22 cellular contexts compared by ENCODE assay signal in genomic region chr3:110021659-110022058, GRCh38.
DNase-seq lines count a peak whose midpoint lies in the region; ATAC-seq and TF ChIP-seq lines count a peak whose summit lies in the region.
"Had no signal": no experiment of that assay in that cellular context is flagged by ENCODE, and none has a peak within 500 bp of the region (broad histone marks: within the 10 kb centered on the region; RNA-seq: fewer than 3 reads in every experiment).

No MANE protein-coding gene starts in this region.

- H3K27me3 Mint-ChIP-seq in activated CD8-positive, alpha-beta T cell treated with anti-CD3 and anti-CD28 coated beads for 36 hours: peaks cover 1% of the 10 kb centered on the region
- no peaks in the 10 kb centered on the region for H3K27me3 Mint-ChIP-seq in activated CD8-positive, alpha-beta T cell treated with anti-CD3 and anti-CD28 coated beads, Interleukin-2, amount 10 ng/mL, durations not matched to agents 7 days and 5 days (ENCODE audit: low read depth)
- H3K27me3 Mint-ChIP-seq in activated T-helper 17 cell treated with anti-CD3 and anti-CD28 coated beads, Interleukin-2, amount 50 U/mL, for 72 hours: no peaks in the 10 kb centered on the region
- no peaks in the 10 kb centered on the region for H3K27me3 Mint-ChIP-seq in activated CD8-positive, alpha-beta memory T cell treated with anti-CD3 and anti-CD28 coated beads, Interleukin-2, amount 10 ng/mL, durations not matched to agents 7 days and 5 days
- H3K27me3 Mint-ChIP-seq: CD4-positive, CD25-positive, alpha-beta regulatory T cell had no signal

- H4K5ac ChIP-seq in mesendoderm (ENCODE audit: low read length): no peak overlapping the region

- no peaks in the 10 kb centered on the region for H3K36me3 ChIP-seq in mesendoderm (ENCODE audit: control insufficient read depth, insufficient read depth, low read length)
- H3K36me3 ChIP-seq: BLaER1 had no signal

- H3K56ac ChIP-seq in mesendoderm (ENCODE audit: low read length): no peak overlapping the region

- no peak overlapping the region for H3K18ac ChIP-seq in mesendoderm (ENCODE audit: low read length)

- no peak overlapping the region for H2AK5ac ChIP-seq in mesendoderm (ENCODE audit: low read length)

- H3K4me1 ChIP-seq in mesendoderm (ENCODE audit: control insufficient read depth, low read depth, low read length): no peaks in the 10 kb centered on the region
- H3K4me1 ChIP-seq: BLaER1 had no signal

- H3K4me3 ChIP-seq in GM12865 (ENCODE audit: low read depth, low read length): no peak overlapping the region
- H3K4me3 ChIP-seq in mesendoderm (ENCODE audit: low read length): no peak overlapping the region
- H3K4me3 ChIP-seq: BLaER1, GM23248 had no signal

- no peak overlapping the region for H2BK120ac ChIP-seq in mesendoderm (ENCODE audit: low read depth, low read length)

- WGBS in mesendoderm (ENCODE audit: extremely low coverage, insufficient coverage, low lambda C conversion rate): no CpG with 5 or more reads among the region's 1 CpG

- no peak overlapping the region for H3K27ac Mint-ChIP-seq in activated CD8-positive, alpha-beta T cell treated with anti-CD3 and anti-CD28 coated beads for 36 hours
- H3K27ac Mint-ChIP-seq in activated CD8-positive, alpha-beta T cell treated with anti-CD3 and anti-CD28 coated beads, Interleukin-2, amount 10 ng/mL, durations not matched to agents 7 days and 5 days: no peak overlapping the region
- H3K27ac Mint-ChIP-seq in activated T-helper 17 cell treated with anti-CD3 and anti-CD28 coated beads, Interleukin-2, amount 50 U/mL, for 72 hours: no peak overlapping the region
- H3K27ac Mint-ChIP-seq in activated CD8-positive, alpha-beta memory T cell treated with anti-CD3 and anti-CD28 coated beads, Interleukin-2, amount 10 ng/mL, durations not matched to agents 7 days and 5 days: no peak overlapping the region
- H3K27ac Mint-ChIP-seq: CD4-positive, CD25-positive, alpha-beta regulatory T cell had no signal

- TF ChIP-seq CTCF in activated CD8-positive, alpha-beta T cell treated with anti-CD3 and anti-CD28 coated beads for 36 hours (IDR thresholded peaks at IDR 0.05): no peak
- no peak for TF ChIP-seq CTCF in GM12865 (IDR thresholded peaks at IDR 0.05; ENCODE audit: insufficient read depth, low read depth, low read length, missing control alignments)

- H3K36me3 Mint-ChIP-seq in activated CD8-positive, alpha-beta T cell treated with anti-CD3 and anti-CD28 coated beads for 36 hours (ENCODE audit: low read depth): no peaks in the 10 kb centered on the region
- H3K36me3 Mint-ChIP-seq in activated CD8-positive, alpha-beta T cell treated with anti-CD3 and anti-CD28 coated beads, Interleukin-2, amount 10 ng/mL, durations not matched to agents 7 days and 5 days (ENCODE audit: low read depth): no peaks in the 10 kb centered on the region
- H3K36me3 Mint-ChIP-seq in activated T-helper 17 cell treated with anti-CD3 and anti-CD28 coated beads, Interleukin-2, amount 50 U/mL, for 72 hours (ENCODE audit: low read depth): no peaks in the 10 kb centered on the region
- H3K36me3 Mint-ChIP-seq in activated CD8-positive, alpha-beta memory T cell treated with anti-CD3 and anti-CD28 coated beads, Interleukin-2, amount 10 ng/mL, durations not matched to agents 7 days and 5 days: peaks cover 2% of the 10 kb centered on the region
- H3K36me3 Mint-ChIP-seq: CD4-positive, CD25-positive, alpha-beta regulatory T cell had no signal

- peaks cover 2% of the 10 kb centered on the region for H3K4me1 Mint-ChIP-seq in activated CD8-positive, alpha-beta T cell treated with anti-CD3 and anti-CD28 coated beads for 36 hours (ENCODE audit: low read depth)
- no peaks in the 10 kb centered on the region for H3K4me1 Mint-ChIP-seq in activated CD8-positive, alpha-beta T cell treated with anti-CD3 and anti-CD28 coated beads, Interleukin-2, amount 10 ng/mL, durations not matched to agents 7 days and 5 days (ENCODE audit: low read depth)
- H3K4me1 Mint-ChIP-seq in activated T-helper 17 cell treated with anti-CD3 and anti-CD28 coated beads, Interleukin-2, amount 50 U/mL, for 72 hours: no peaks in the 10 kb centered on the region
- no peaks in the 10 kb centered on the region for H3K4me1 Mint-ChIP-seq in activated CD8-positive, alpha-beta memory T cell treated with anti-CD3 and anti-CD28 coated beads, Interleukin-2, amount 10 ng/mL, durations not matched to agents 7 days and 5 days

- peaks cover 5% of the 10 kb centered on the region for H3K9me3 Mint-ChIP-seq in activated CD8-positive, alpha-beta T cell treated with anti-CD3 and anti-CD28 coated beads for 36 hours
- H3K9me3 Mint-ChIP-seq in activated CD8-positive, alpha-beta T cell treated with anti-CD3 and anti-CD28 coated beads, Interleukin-2, amount 10 ng/mL, durations not matched to agents 7 days and 5 days (ENCODE audit: insufficient read depth): peaks cover 12% of the 10 kb centered on the region
- peaks cover 4% of the 10 kb centered on the region for H3K9me3 Mint-ChIP-seq in activated T-helper 17 cell treated with anti-CD3 and anti-CD28 coated beads, Interleukin-2, amount 50 U/mL, for 72 hours
- H3K9me3 Mint-ChIP-seq in activated CD8-positive, alpha-beta memory T cell treated with anti-CD3 and anti-CD28 coated beads, Interleukin-2, amount 10 ng/mL, durations not matched to agents 7 days and 5 days (ENCODE audit: low read depth): no peaks in the 10 kb centered on the region

- POLR2A ChIA-PET in activated CD8-positive, alpha-beta T cell treated with anti-CD3 and anti-CD28 coated beads for 36 hours (lab: Charles Lee): no interaction called here
- POLR2A ChIA-PET in activated CD8-positive, alpha-beta T cell treated with anti-CD3 and anti-CD28 coated beads, Interleukin-2, amount 10 ng/mL, durations not matched to agents 7 days and 5 days (lab: Charles Lee): no interaction called here

- CTCF ChIA-PET in activated CD8-positive, alpha-beta T cell treated with anti-CD3 and anti-CD28 coated beads for 36 hours (lab: Charles Lee): no interaction called here
- CTCF ChIA-PET in activated CD8-positive, alpha-beta T cell treated with anti-CD3 and anti-CD28 coated beads, Interleukin-2, amount 10 ng/mL, durations not matched to agents 7 days and 5 days (lab: Charles Lee): no interaction called here
- CTCF ChIA-PET in activated CD8-positive, alpha-beta memory T cell treated with anti-CD3 and anti-CD28 coated beads, Interleukin-2, amount 10 ng/mL, durations not matched to agents 7 days and 5 days (lab: Charles Lee): no interaction called here

- H3K4ac ChIP-seq in mesendoderm (ENCODE audit: low read depth, low read length): no peak overlapping the region

- intact Hi-C loops in activated CD8-positive, alpha-beta T cell treated with anti-CD3 and anti-CD28 coated beads for 36 hours (cut with micrococcal nuclease): no loop called here

- ATAC-seq in activated CD8-positive, alpha-beta T cell treated with anti-CD3 and anti-CD28 coated beads for 36 hours: peak; percentile 60
- ATAC-seq in activated CD8-positive, alpha-beta T cell treated with anti-CD3 and anti-CD28 coated beads, Interleukin-2, amount 10 ng/mL, durations not matched to agents 7 days and 5 days: no peak
- ATAC-seq in GM19463 (IDR thresholded peaks at IDR 0.05; ENCODE audit: unreplicated experiment): peak; percentile 74
- peak; percentile 72 for ATAC-seq in activated T-helper 17 cell treated with anti-CD3 and anti-CD28 coated beads, Interleukin-2, amount 50 U/mL, for 72 hours (replicated peaks)
- ATAC-seq in activated CD8-positive, alpha-beta memory T cell treated with anti-CD3 and anti-CD28 coated beads, Interleukin-2, amount 10 ng/mL, durations not matched to agents 7 days and 5 days: no peak
- ATAC-seq: PC-3 had no signal

- no peak overlapping the region for H3K27ac ChIP-seq in mesendoderm (ENCODE audit: low read depth, low read length)
- H3K27ac ChIP-seq: BLaER1, GM23248 had no signal

- no peak overlapping the region for H4K8ac ChIP-seq in mesendoderm (ENCODE audit: low read depth, low read length)

- H3K4me3 Mint-ChIP-seq in activated CD8-positive, alpha-beta T cell treated with anti-CD3 and anti-CD28 coated beads for 36 hours: no peak overlapping the region
- H3K4me3 Mint-ChIP-seq in activated CD8-positive, alpha-beta T cell treated with anti-CD3 and anti-CD28 coated beads, Interleukin-2, amount 10 ng/mL, durations not matched to agents 7 days and 5 days: no peak overlapping the region
- H3K4me3 Mint-ChIP-seq in activated T-helper 17 cell treated with anti-CD3 and anti-CD28 coated beads, Interleukin-2, amount 50 U/mL, for 72 hours: no peak overlapping the region
- H3K4me3 Mint-ChIP-seq in activated CD8-positive, alpha-beta memory T cell treated with anti-CD3 and anti-CD28 coated beads, Interleukin-2, amount 10 ng/mL, durations not matched to agents 7 days and 5 days: no peak overlapping the region
- H3K4me3 Mint-ChIP-seq: CD4-positive, CD25-positive, alpha-beta regulatory T cell had no signal

- no peaks in the 10 kb centered on the region for H3K79me2 ChIP-seq in mesendoderm (ENCODE audit: control insufficient read depth, insufficient read depth, low read length)

- H2BK15ac ChIP-seq in mesendoderm (replicated peaks; ENCODE audit: low read depth): no peak overlapping the region

- no peaks in the 10 kb centered on the region for H3K79me1 ChIP-seq in mesendoderm (ENCODE audit: low read length)

- H3K9ac ChIP-seq in mesendoderm (ENCODE audit: low read length): no peak overlapping the region
- H3K9ac ChIP-seq: BLaER1, GM23248, SK-N-SH had no signal

- no peak overlapping the region for H2BK5ac ChIP-seq in mesendoderm (ENCODE audit: low read length)

- peak; percentile 10 for DNase-seq in activated CD8-positive, alpha-beta T cell treated with anti-CD3 and anti-CD28 coated beads for 36 hours
- DNase-seq in activated CD8-positive, alpha-beta T cell treated with anti-CD3 and anti-CD28 coated beads, Interleukin-2, amount 10 ng/mL, durations not matched to agents 7 days and 5 days: no peak
- DNase-seq in GM12865 (ENCODE audit: low read depth) (peak; percentile 9), mesendoderm (no peak)
- DNase-seq in activated CD8-positive, alpha-beta memory T cell treated with anti-CD3 and anti-CD28 coated beads, Interleukin-2, amount 10 ng/mL, durations not matched to agents 7 days and 5 days: no peak
- DNase-seq: DMS53; GM23248; H7; KBM-7; NCI-H1105 treated with DMSO at 0.1 percent for 48 hours; NCI-H146; NCI-H1930; NCI-H2107; NCI-H524 treated with DMSO at 0.1 percent for 48 hours; NCI-H774; NK-92 treated with Interleukin-12 subunit alpha and Interleukin-12 subunit beta, amount 100 ng/mL, for 24 hours; PC-3; SK-N-SH had no signal

- no peak overlapping the region for H3K23ac ChIP-seq in mesendoderm (ENCODE audit: low read length)

- no peak overlapping the region for H3K4me2 ChIP-seq in mesendoderm (ENCODE audit: low read length)
- H3K4me2 ChIP-seq: BLaER1, SK-N-SH had no signal

- H3K27me3 ChIP-seq in mesendoderm (ENCODE audit: insufficient read depth, low read length, poor library complexity): no peaks in the 10 kb centered on the region
- H3K27me3 ChIP-seq: BLaER1 had no signal

Comparison
In these comparisons a context has a peak if more than half of its experiments do, and no peak if none do; other contexts are left out.
1. ATAC-seq: peak in activated CD8-positive, alpha-beta T cell treated with anti-CD3 and anti-CD28 coated beads for 36 hours (single experiment), GM19463 (single experiment) and activated T-helper 17 cell treated with anti-CD3 and anti-CD28 coated beads, Interleukin-2, amount 50 U/mL, for 72 hours (single experiment); none in activated CD8-positive, alpha-beta T cell treated with anti-CD3 and anti-CD28 coated beads, Interleukin-2, amount 10 ng/mL, durations not matched to agents 7 days and 5 days (single experiment) and activated CD8-positive, alpha-beta memory T cell treated with anti-CD3 and anti-CD28 coated beads, Interleukin-2, amount 10 ng/mL, durations not matched to agents 7 days and 5 days (single experiment).
2. DNase-seq: peak in activated CD8-positive, alpha-beta T cell treated with anti-CD3 and anti-CD28 coated beads for 36 hours (single experiment) and GM12865 (single experiment); none in activated CD8-positive, alpha-beta T cell treated with anti-CD3 and anti-CD28 coated beads, Interleukin-2, amount 10 ng/mL, durations not matched to agents 7 days and 5 days (single experiment), activated CD8-positive, alpha-beta memory T cell treated with anti-CD3 and anti-CD28 coated beads, Interleukin-2, amount 10 ng/mL, durations not matched to agents 7 days and 5 days (single experiment) and mesendoderm (single experiment).